38 cellular contexts compared by ENCODE assay signal in the genomic region with DNA sequence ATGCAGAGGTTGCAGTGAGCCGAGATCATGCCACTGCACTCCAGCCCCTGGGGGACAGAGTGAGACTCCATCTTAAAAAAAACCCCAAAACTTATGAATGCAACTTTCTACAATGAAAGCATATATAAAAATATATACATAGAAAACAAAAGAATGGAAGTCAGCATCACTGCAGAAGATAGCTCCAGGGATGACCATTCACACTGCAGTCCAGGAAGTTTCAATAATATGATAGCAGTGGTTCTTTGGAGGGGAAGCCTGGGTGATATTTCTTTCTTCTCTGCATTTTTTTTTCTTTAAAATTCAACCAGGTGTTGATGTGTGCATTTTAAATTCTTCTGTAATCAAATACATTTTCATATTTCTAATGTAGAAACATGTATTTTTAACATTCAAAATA. TPM values are rescaled to one million over a fixed set of nuclear protein-coding genes. Genes with fewer than 3 reads are reported as not detected.
"Had no signal": no experiment of that assay in that cellular context is flagged by ENCODE, and none has a peak within 500 bp of the region (broad histone marks: within the 10 kb centered on the region; RNA-seq: fewer than 3 reads in every experiment).

No MANE protein-coding gene starts in this region.

- H3K4me2 ChIP-seq: KMS-11 had no signal

- H3K9ac ChIP-seq: KMS-11 had no signal

- H3K4me3 ChIP-seq: MG63 had no signal

- H3K9me3 ChIP-seq: MG63 had no signal

- H3K36me3 ChIP-seq: MG63 had no signal

- DNase-seq: Karpas-422, Kasumi-1, MG63, MM.1S, MV-4-11, NCI-H1048, NCI-H1092, NCI-H1092 treated with DMSO at 0.1 percent for 48 hours, NCI-H1105, NCI-H1105 treated with DMSO at 0.1 percent for 48 hours, NCI-H1417, NCI-H1417 treated with DMSO at 0.1 percent for 48 hours, NCI-H1436, NCI-H1436 treated with DMSO at 0.1 percent for 48 hours, NCI-H146, NCI-H1694, NCI-H1694 treated with DMSO at 0.1 percent for 48 hours, NCI-H187, NCI-H187 treated with DMSO at 0.1 percent for 48 hours, NCI-H1930, NCI-H2029, NCI-H2029 treated with DMSO at 0.1 percent for 48 hours, NCI-H2081, NCI-H2081 treated with DMSO at 0.1 percent for 48 hours, NCI-H2107, NCI-H2171, NCI-H2171 treated with DMSO at 0.1 percent for 48 hours, NCI-H2227 treated with DMSO at 0.1 percent for 48 hours, NCI-H226, NCI-H345, NCI-H446, NCI-H446 treated with DMSO at 0.1 percent for 48 hours, NCI-H510A had no signal

- H3K27ac ChIP-seq: KMS-11 had no signal

RNA-seq across cellular contexts. Expression of gene HLA-G, which starts 12.3 kb away (rescaled TPM):
- total RNA-seq: LHCN-M2, M059J, MCF 10A, NCI-H460 had no signal
